Comparison of ENCODE assay signal across 1 cellular context in the genomic region with DNA sequence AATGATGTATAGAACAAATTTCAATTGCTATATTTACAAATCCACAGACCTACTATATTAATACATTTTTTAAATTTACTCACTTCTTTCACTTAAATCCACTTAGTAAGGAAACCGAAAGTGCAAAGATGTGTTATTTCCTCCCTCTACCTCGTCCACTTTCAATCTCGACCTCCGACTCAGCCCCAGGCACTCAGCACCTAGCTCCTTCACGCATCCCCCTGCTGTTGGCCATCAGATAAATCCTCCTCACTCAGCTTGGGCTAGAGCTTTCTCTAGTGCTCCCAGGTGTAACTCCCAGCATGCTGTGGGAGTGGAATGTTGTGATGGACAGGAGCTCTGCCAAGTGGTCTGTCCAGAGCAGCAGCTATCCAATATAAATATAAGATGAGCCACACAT.
TF ChIP-seq lines count a peak whose summit lies in the region.

No MANE protein-coding gene starts in this region.

TF ChIP-seq in IMR-90, 13 proteins besides CTCF, POLR2A, EP300 and RAD21:
- no peak for TF ChIP-seq RFX5 (IDR thresholded peaks at IDR 0.05; ENCODE audit: low read depth, low read length)
- TF ChIP-seq CEBPB (IDR thresholded peaks at IDR 0.05; ENCODE audit: low read depth, low read length), result no peak
- TF ChIP-seq CHD1 (IDR thresholded peaks at IDR 0.05; ENCODE audit: low read depth, low read length), result no peak
- TF ChIP-seq MXI1 (IDR thresholded peaks at IDR 0.05; ENCODE audit: borderline replicate concordance, low read depth, low read length), result no peak
- TF ChIP-seq RCOR1 (IDR thresholded peaks at IDR 0.05; ENCODE audit: insufficient replicate concordance, low read length), result no peak
- TF ChIP-seq, protein P1, sequence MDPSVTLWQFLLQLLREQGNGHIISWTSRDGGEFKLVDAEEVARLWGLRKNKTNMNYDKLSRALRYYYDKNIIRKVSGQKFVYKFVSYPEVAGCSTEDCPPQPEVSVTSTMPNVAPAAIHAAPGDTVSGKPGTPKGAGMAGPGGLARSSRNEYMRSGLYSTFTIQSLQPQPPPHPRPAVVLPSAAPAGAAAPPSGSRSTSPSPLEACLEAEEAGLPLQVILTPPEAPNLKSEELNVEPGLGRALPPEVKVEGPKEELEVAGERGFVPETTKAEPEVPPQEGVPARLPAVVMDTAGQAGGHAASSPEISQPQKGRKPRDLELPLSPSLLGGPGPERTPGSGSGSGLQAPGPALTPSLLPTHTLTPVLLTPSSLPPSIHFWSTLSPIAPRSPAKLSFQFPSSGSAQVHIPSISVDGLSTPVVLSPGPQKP (IDR thresholded peaks at IDR 0.05; ENCODE audit: borderline replicate concordance, low read depth, low read length), result no peak
- TF ChIP-seq MAZ (IDR thresholded peaks at IDR 0.05; ENCODE audit: borderline replicate concordance, low read depth, low read length), result no peak
- TF ChIP-seq SMC3 (IDR thresholded peaks at IDR 0.05; ENCODE audit: low read depth, low read length), result no peak
- TF ChIP-seq FOS (IDR thresholded peaks at IDR 0.05; ENCODE audit: low read depth, low read length), result no peak
- TF ChIP-seq BHLHE40 (IDR thresholded peaks at IDR 0.05; ENCODE audit: low read depth, low read length), result no peak
- no peak for TF ChIP-seq MAFK (IDR thresholded peaks at IDR 0.05; ENCODE audit: low read depth, low read length)
- no peak for TF ChIP-seq NFE2L2 (IDR thresholded peaks at IDR 0.05; ENCODE audit: low read depth, low read length)
